ENCODE assay signal across 6 cellular contexts in the genomic region with DNA sequence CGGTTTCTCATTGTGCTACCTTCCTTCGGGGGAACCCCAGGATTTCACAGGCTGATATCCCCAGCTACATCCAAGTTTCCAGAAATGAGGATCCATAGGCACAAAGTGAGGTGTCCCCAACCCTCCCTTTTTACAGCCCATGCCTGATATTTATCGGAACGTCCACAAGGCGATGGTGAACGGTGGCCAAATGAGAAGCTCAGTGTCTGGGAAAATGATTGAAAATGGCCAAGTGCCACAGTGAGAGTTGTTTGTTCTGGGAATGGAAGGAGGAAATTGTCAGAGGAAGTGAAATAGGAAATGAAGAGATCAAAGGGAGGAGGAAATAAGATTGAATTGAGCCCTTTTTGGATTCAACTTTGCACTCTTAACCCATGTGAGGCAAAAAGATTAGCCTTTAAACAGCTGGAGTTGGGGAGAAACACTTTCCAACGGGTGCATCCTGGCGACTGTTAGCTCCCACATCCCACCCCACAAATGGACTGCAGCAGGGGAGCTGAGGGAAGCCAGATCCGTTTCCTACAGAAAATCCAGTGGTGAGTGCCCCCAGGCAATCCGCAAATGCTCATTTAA.
"Had no signal": no experiment of that assay in that cellular context is flagged by ENCODE, and none has a peak within 500 bp of the region (broad histone marks: within the 10 kb centered on the region; RNA-seq: fewer than 3 reads in every experiment).

No MANE protein-coding gene starts in this region.

- H3K27me3 Mint-ChIP-seq: IgD-negative memory B cell had no signal

- H3K4me3 ChIP-seq: GM23338 had no signal

- ATAC-seq: GM23338 had no signal

- DNase-seq: H9, HCEC 1CT, KBM-7 had no signal

- H3K27ac ChIP-seq: KMS-11 had no signal

- H3K9me3 Mint-ChIP-seq: GM23338, H9 had no signal

- H3K36me3 Mint-ChIP-seq: IgD-negative memory B cell had no signal

- H3K9ac ChIP-seq: KMS-11 had no signal

- H3K4me3 Mint-ChIP-seq: GM23338, H9, IgD-negative memory B cell had no signal

- H3K27ac Mint-ChIP-seq: GM23338, H9 had no signal

- H3K4me1 Mint-ChIP-seq: GM23338, IgD-negative memory B cell had no signal

- H3K4me2 ChIP-seq: GM23338, KMS-11 had no signal
